Comparison of ENCODE assay signal across 28 cellular contexts in genomic region chr13:111420113-111420876, GRCh38.
"Had no signal": no experiment of that assay in that cellular context is flagged by ENCODE, and none has a peak within 500 bp of the region (broad histone marks: within the 10 kb centered on the region; RNA-seq: fewer than 3 reads in every experiment).

No MANE protein-coding gene starts in this region.

- FAIRE-seq: pancreas, small intestine had no signal

- H3K27me3 Mint-ChIP-seq: naive thymus-derived CD4-positive, alpha-beta T cell; stimulated activated naive CD8-positive, alpha-beta T cell treated with anti-CD3 and anti-CD28 coated beads, Interleukin-15, Interleukin-2, amounts not matched to agents 100 ng/mL and 50 ng/mL, for 24 hours had no signal

- H3K27ac Mint-ChIP-seq: naive thymus-derived CD4-positive, alpha-beta T cell; natural killer cell; nephron; neural progenitor cell; progenitor cell of endocrine pancreas; stimulated activated effector memory CD8-positive, alpha-beta T cell treated with anti-CD3 and anti-CD28 coated beads, Interleukin-12 subunit alpha, Interleukin-12 subunit beta, amount 100 ng/mL, for 72 hours; stimulated activated naive B cell treated with anti-CD40 and anti-IgM and Interleukin-4, amounts not matched to agents 10 μg/mL and 1 μg/mL and 100 μg/mL, for 72 hours; stimulated activated naive CD8-positive, alpha-beta T cell treated with anti-CD3 and anti-CD28 coated beads, Interleukin-15, Interleukin-2, amounts not matched to agents 100 ng/mL and 50 ng/mL, for 24 hours had no signal

- H3K9me3 ChIP-seq: neutrophil, pancreas, psoas muscle, right lobe of liver, sigmoid colon, stomach, thoracic aorta, thyroid gland, tibial nerve, upper lobe of left lung, uterus had no signal

- H3K9me3 Mint-ChIP-seq: naive thymus-derived CD4-positive, alpha-beta T cell; natural killer cell; nephron; stimulated activated effector memory CD8-positive, alpha-beta T cell treated with anti-CD3 and anti-CD28 coated beads, Interleukin-12 subunit alpha, Interleukin-12 subunit beta, amount 100 ng/mL, for 72 hours; stimulated activated naive B cell treated with anti-CD40 and anti-IgM and Interleukin-4, amounts not matched to agents 10 μg/mL and 1 μg/mL and 100 μg/mL, for 72 hours; stimulated activated naive CD8-positive, alpha-beta T cell treated with anti-CD3 and anti-CD28 coated beads, Interleukin-15, Interleukin-2, amounts not matched to agents 100 ng/mL and 50 ng/mL, for 24 hours had no signal

- H3K4me1 Mint-ChIP-seq: naive thymus-derived CD4-positive, alpha-beta T cell; natural killer cell; nephron; stimulated activated effector memory CD8-positive, alpha-beta T cell treated with anti-CD3 and anti-CD28 coated beads, Interleukin-12 subunit alpha, Interleukin-12 subunit beta, amount 100 ng/mL, for 72 hours; stimulated activated naive B cell treated with anti-CD40 and anti-IgM and Interleukin-4, amounts not matched to agents 10 μg/mL and 1 μg/mL and 100 μg/mL, for 72 hours had no signal

- H2AFZ ChIP-seq: neural progenitor cell had no signal

- H3K27ac ChIP-seq: neural progenitor cell, neutrophil, pancreas, psoas muscle, right lobe of liver, sigmoid colon, stomach, thoracic aorta, thyroid gland, tibial nerve, upper lobe of left lung, uterus had no signal

- H3K36me3 ChIP-seq: neural progenitor cell, neutrophil, pancreas, right lobe of liver, sigmoid colon, stomach, thoracic aorta, thyroid gland, tibial nerve, upper lobe of left lung, uterus had no signal

- H3K9ac ChIP-seq: neural progenitor cell had no signal

- H3K27me3 ChIP-seq: neural progenitor cell, neutrophil, right lobe of liver, thyroid gland, tibial nerve, upper lobe of left lung, uterus had no signal

- H3K36me3 Mint-ChIP-seq: naive thymus-derived CD4-positive, alpha-beta T cell; natural killer cell; neural progenitor cell; stimulated activated effector memory CD8-positive, alpha-beta T cell treated with anti-CD3 and anti-CD28 coated beads, Interleukin-12 subunit alpha, Interleukin-12 subunit beta, amount 100 ng/mL, for 72 hours; stimulated activated naive B cell treated with anti-CD40 and anti-IgM and Interleukin-4, amounts not matched to agents 10 μg/mL and 1 μg/mL and 100 μg/mL, for 72 hours had no signal

- H3K4me3 ChIP-seq: neural progenitor cell, pancreas, psoas muscle, right lobe of liver, sigmoid colon, stomach, thoracic aorta, thyroid gland, tibial nerve, upper lobe of left lung, uterus had no signal

- H3K4me3 Mint-ChIP-seq: naive thymus-derived CD4-positive, alpha-beta T cell; natural killer cell; nephron; neural progenitor cell; stimulated activated effector memory CD8-positive, alpha-beta T cell treated with anti-CD3 and anti-CD28 coated beads, Interleukin-12 subunit alpha, Interleukin-12 subunit beta, amount 100 ng/mL, for 72 hours; stimulated activated naive B cell treated with anti-CD40 and anti-IgM and Interleukin-4, amounts not matched to agents 10 μg/mL and 1 μg/mL and 100 μg/mL, for 72 hours; stimulated activated naive CD8-positive, alpha-beta T cell treated with anti-CD3 and anti-CD28 coated beads, Interleukin-15, Interleukin-2, amounts not matched to agents 100 ng/mL and 50 ng/mL, for 24 hours had no signal

- H3K4me2 ChIP-seq: neural progenitor cell had no signal

- ATAC-seq: naive thymus-derived CD4-positive, alpha-beta T cell; natural killer cell; pancreas; psoas muscle; right cardiac atrium; right lobe of liver; stimulated activated effector memory CD8-positive, alpha-beta T cell treated with anti-CD3 and anti-CD28 coated beads, Interleukin-12 subunit alpha, Interleukin-12 subunit beta, amount 100 ng/mL, for 72 hours; stimulated activated naive B cell treated with anti-CD40 and anti-IgM and Interleukin-4, amounts not matched to agents 10 μg/mL and 1 μg/mL and 100 μg/mL, for 72 hours had no signal

- DNase-seq: naive thymus-derived CD4-positive, alpha-beta T cell; natural killer cell; nucleus accumbens; pancreas; psoas muscle; right cardiac atrium; right lobe of liver; sigmoid colon; small intestine; stimulated activated CD4-positive, alpha-beta T cell treated with anti-CD3 and anti-CD28 coated beads, Interleukin-15, amount 100 ng/mL, for 24 hours; stimulated activated CD4-positive, alpha-beta T cell treated with anti-CD3 and anti-CD28 coated beads, Interleukin-2, amount 100 ng/mL, for 24 hours; stimulated activated CD4-positive, alpha-beta T cell treated with anti-CD3 and anti-CD28 coated beads, Interleukin-2, amount 100 ng/mL, for 48 hours; stimulated activated CD4-positive, alpha-beta T cell treated with anti-CD3 and anti-CD28 coated beads, Interleukin-4, amount 100 ng/mL, for 24 hours; stimulated activated naive B cell treated with anti-CD40 and anti-IgM and Interleukin-4, amounts not matched to agents 10 μg/mL and 1 μg/mL and 100 μg/mL, for 72 hours; stimulated activated naive CD4-positive, alpha-beta T cell treated with Interleukin-2 at 50 U/mL for 16 hours; stomach; thyroid gland; trophoblast cell; upper lobe of left lung; uterus had no signal

- H3K4me1 ChIP-seq: pancreas, psoas muscle, right lobe of liver, sigmoid colon, stomach, thyroid gland, upper lobe of left lung, uterus had no signal
